Comparison of ENCODE assay signal across 8 cellular contexts in the genomic region with DNA sequence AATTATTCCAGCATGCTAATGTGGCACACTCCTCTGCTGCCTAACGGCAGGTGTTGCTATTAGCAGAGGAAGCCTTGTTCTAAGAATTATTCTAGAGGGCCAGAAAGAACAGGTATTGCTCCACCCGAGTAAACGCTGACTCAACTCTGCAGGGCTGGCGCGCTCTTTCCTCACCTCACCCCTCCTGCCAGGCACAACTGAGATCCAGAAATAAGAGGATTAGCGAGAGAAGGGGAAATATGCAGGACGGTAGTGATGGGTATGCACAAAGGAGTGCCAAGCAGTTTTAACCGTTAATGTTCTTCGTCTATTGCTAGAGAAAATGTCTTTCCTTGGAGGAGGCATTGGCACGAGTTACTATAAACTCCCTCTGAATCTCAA. TPM values are rescaled to one million over a fixed set of nuclear protein-coding genes. Genes with fewer than 3 reads are reported as not detected.
DNase-seq lines count a peak whose midpoint lies in the region; ATAC-seq and TF ChIP-seq lines count a peak whose summit lies in the region.

No MANE protein-coding gene starts in this region.

- WGBS in ovary, 3 donors, result 3 to 6% (median 5%) methylated on average over 10 of the region's 10 CpGs

- H3K36me3 ChIP-seq in ovary, result no peaks in the 10 kb centered on the region

- H3K27me3 ChIP-seq in ovary, result no peaks in the 10 kb centered on the region

- peaks cover 0 to 3% of the 10 kb centered on the region in 2 donors for H3K9me3 ChIP-seq in ovary

- H3K4me3 ChIP-seq in AG09309 (ENCODE audit: control insufficient read depth, low read depth, low read length), result peak overlapping the region; percentile 36
- H3K4me3 ChIP-seq in ovary, result peak overlapping the region; percentile 26

- no peaks in the 10 kb centered on the region for H3K4me1 ChIP-seq in ovary (ENCODE audit: insufficient read depth)

- no peak for DNase-seq in AG09309 (ENCODE audit: low read depth)
- peak; percentile 18 for DNase-seq in NOMO-1 treated with dmso at 0.1 percent for 144 hours (lab: John Stamatoyannopoulos, UW; ENCODE audit: unreplicated experiment)
- DNase-seq in ovary, result no peak
- no peak for DNase-seq in GF-D8 (lab: John Stamatoyannopoulos, UW)
- DNase-seq in activated gamma-delta T cell (lab: John Stamatoyannopoulos, UW), result no peak

- H3K27ac ChIP-seq in ovary, result no peak overlapping the region

- intact Hi-C loops in ovary (cut with DNase I), result no loop called here

- no peak for TF ChIP-seq EP300 in ovary (IDR thresholded peaks at IDR 0.05)

- ATAC-seq in GM21717 (IDR thresholded peaks at IDR 0.05; ENCODE audit: unreplicated experiment), result peak; percentile 16
- peak; percentile 95 for ATAC-seq in esophagus mucosa
- ATAC-seq in HG02973 (IDR thresholded peaks at IDR 0.05; ENCODE audit: unreplicated experiment), result no peak

- TF ChIP-seq POLR2A in ovary (IDR thresholded peaks at IDR 0.05), result no peak

- TF ChIP-seq CTCF in AG09309 (IDR thresholded peaks at IDR 0.05; ENCODE audit: control insufficient read depth, insufficient read depth, low read depth, low read length, missing control alignments), result no peak
- TF ChIP-seq CTCF in ovary (IDR thresholded peaks at IDR 0.05), result no peak

RNA-seq across cellular contexts. Expression of gene SCIN, which starts 0.4 kb away (rescaled TPM):
- total RNA-seq in esophagus mucosa (1.1 TPM), ovary (1 to 10 TPM; 1.3 to 5.1 (median 2.0) TPM)
- 1 to 10 TPM; 2.2 to 2.5 TPM for polyA plus RNA-seq in ovary
